14 cellular contexts compared by ENCODE assay signal in genomic region chr17:45368661-45369060, GRCh38. TPM values are rescaled to one million over a fixed set of nuclear protein-coding genes. Genes with fewer than 3 reads are reported as not detected.
A peak's percentile ranks its signal among the peaks of the same experiment; 100 is the strongest.
DNase-seq lines count a peak whose midpoint lies in the region; ATAC-seq and TF ChIP-seq lines count a peak whose summit lies in the region.
"Had no signal": no experiment of that assay in that cellular context is flagged by ENCODE, and none has a peak within 500 bp of the region (broad histone marks: within the 10 kb centered on the region; RNA-seq: fewer than 3 reads in every experiment).

No MANE protein-coding gene starts in this region.

- H3K9me3 ChIP-seq in adipocyte (ENCODE audit: control insufficient read depth, low read length) (no peaks in the 10 kb centered on the region), PC-3 (ENCODE audit: low read length) (no peaks in the 10 kb centered on the region)
- H3K9me3 ChIP-seq: adrenal gland had no signal

- BruUV-seq in PC-3 (replicated peaks; lab: Mats Ljungman, UMichigan), result no TSS peak

- H3K9ac ChIP-seq in adipocyte (ENCODE audit: low read length) (no peak overlapping the region), PC-3 (ENCODE audit: low read length) (no peak overlapping the region)

- peak; percentile 87 for DNase-seq in H4 (ENCODE audit: low spot score)
- peak; percentile 71 for DNase-seq in adipocyte (ENCODE audit: low read depth)
- peak; percentile 48 for DNase-seq in fibroblast of pulmonary artery (ENCODE audit: low read depth)
- no peak for DNase-seq in PC-3
- no peak for DNase-seq in activated effector memory CD4-positive, alpha-beta T cell treated with Interleukin-2 at 50 U/mL for 16 hours
- DNase-seq: activated CD4-positive, CD25-positive, alpha-beta regulatory T cell treated with anti-CD3 and anti-CD28 coated beads, Interleukin-2, amount 50 U/mL, for 72 hours; foreskin melanocyte; NCI-H2029 treated with DMSO at 0.1 percent for 48 hours; NCI-H526 treated with DMSO at 0.1 percent for 48 hours had no signal

- H3K36me3 ChIP-seq in adipocyte (ENCODE audit: control insufficient read depth, insufficient read depth, low read length, severe bottlenecking), result no peaks in the 10 kb centered on the region
- no peaks in the 10 kb centered on the region for H3K36me3 ChIP-seq in PC-3 (ENCODE audit: low read depth, low read length)
- H3K36me3 ChIP-seq: adrenal gland had no signal

- no peak overlapping the region for H3K4me2 ChIP-seq in PC-3 (ENCODE audit: low read length)
- H3K4me2 ChIP-seq: GM23338 had no signal

- POLR2A ChIA-PET in PC-3 (lab: Charles Lee; ENCODE audit: unreplicated experiment), result interaction anchor here (1.2 kb wide), 1 partner anchor 16 kb away, joined by 3 read pairs; no protein-coding TSS in a partner anchor

- intact Hi-C loops in PC-3 (cut with micrococcal nuclease), result no loop called here

- TF ChIP-seq CTCF in fibroblast of pulmonary artery (IDR thresholded peaks at IDR 0.05; ENCODE audit: low read length, missing control alignments) (no peak), PC-3 (conservative IDR thresholded peaks at IDR 0.05; ENCODE audit: low read depth, low read length) (no peak)

- no peak overlapping the region for H3K27ac ChIP-seq in PC-3 (ENCODE audit: low read length)
- H3K27ac ChIP-seq: adrenal gland had no signal

- H3F3A ChIP-seq in PC-3 (ENCODE audit: low read length, unreplicated experiment), result no peaks in the 10 kb centered on the region

- CTCF ChIA-PET in PC-3 (lab: Charles Lee), result no interaction called here

- H3K27me3 ChIP-seq in adipocyte (replicated peaks; ENCODE audit: control insufficient read depth, insufficient read depth, low read length) (no peaks in the 10 kb centered on the region), PC-3 (ENCODE audit: low read length) (no peaks in the 10 kb centered on the region)
- H3K27me3 ChIP-seq: adrenal gland had no signal

- H3K4me1 ChIP-seq in adipocyte (ENCODE audit: control insufficient read depth, insufficient read depth, low read length), result peaks cover 30% of the 10 kb centered on the region
- H3K4me1 ChIP-seq in PC-3 (ENCODE audit: insufficient read depth, low read length), result peaks cover 15% of the 10 kb centered on the region

- no peaks in the 10 kb centered on the region for H3K9me2 ChIP-seq in PC-3 (replicated peaks; ENCODE audit: low read length)

- ATAC-seq in GM21423 (IDR thresholded peaks at IDR 0.05; ENCODE audit: unreplicated experiment), result no peak
- no peak for ATAC-seq in PC-3
- ATAC-seq in GM18909 (IDR thresholded peaks at IDR 0.05; ENCODE audit: poor library complexity, unreplicated experiment), result no peak
- ATAC-seq: GM23338, K562 had no signal

- H4K20me1 ChIP-seq in PC-3 (ENCODE audit: low read length), result no peaks in the 10 kb centered on the region

- no peak overlapping the region for H2AFZ ChIP-seq in PC-3 (ENCODE audit: low read length)
- H2AFZ ChIP-seq: GM23338 had no signal

- no peaks in the 10 kb centered on the region for H3K79me2 ChIP-seq in PC-3 (ENCODE audit: low read length)

- no peak overlapping the region for H3K4me3 ChIP-seq in adipocyte (ENCODE audit: low read length)
- no peak overlapping the region for H3K4me3 ChIP-seq in fibroblast of pulmonary artery (replicated peaks; ENCODE audit: low read depth, low read length)
- no peak overlapping the region for H3K4me3 ChIP-seq in PC-3 (ENCODE audit: low read length)
- H3K4me3 ChIP-seq: adrenal gland, GM23338, K562 had no signal

RNA-seq across cellular contexts. Expression of gene MAP3K14, which starts 51.8 kb away (rescaled TPM):
- total RNA-seq in H4 (2014; rRNA removed; shearing (Covaris generic)), result 4.3 and 4.6 TPM in 2 replicates
- total RNA-seq in PC-3 (2014; rRNA removed), result 15.9 and 16.8 TPM in 2 replicates

Comparison
In these comparisons a context has a peak if more than half of its experiments do, and no peak if none do; other contexts are left out.
1. DNase-seq: peak in H4 (single experiment), adipocyte (single experiment) and fibroblast of pulmonary artery (single experiment); none in PC-3 (single experiment) and activated effector memory CD4-positive, alpha-beta T cell treated with Interleukin-2 at 50 U/mL for 16 hours (single experiment).